Comparison of ENCODE assay signal across 8 cellular contexts in genomic region chr1:26695417-26696190, GRCh38. TPM values are rescaled to one million over a fixed set of nuclear protein-coding genes. Genes with fewer than 3 reads are reported as not detected.
DNase-seq lines count a peak whose midpoint lies in the region; ATAC-seq and TF ChIP-seq lines count a peak whose summit lies in the region.

TSS of gene ARID1A (plus strand) at chr1:26696015. CDS start at chr1:26696404, 389 bp downstream.

- H3K4me3 Mint-ChIP-seq in activated T-cell treated with anti-CD3 and anti-CD28 coated beads, Interleukin-2, amount 50 U/mL, for 24 hours = peak within 1 kb of the TSS; percentile 83

- TF ChIP-seq CTCF in Panc1 (IDR thresholded peaks at IDR 0.05) (0 out of 2 replicates have a peak, but pooled peaks have one; percentile 8), epithelial cell of proximal tubule (conservative IDR thresholded peaks at IDR 0.05; ENCODE audit: low read depth, low read length) (no peak)

- in situ Hi-C loops in Panc1 (cut with HindIII; ENCODE audit: low pct_unique_long_range_greater_than_20kb, low sequenced_read_pairs) = no loop called here

- H3K4me3 ChIP-seq in Panc1 (ENCODE audit: low read depth in 2 of 2, low read length in 2 of 2) (peak within 1 kb of the TSS; percentile 71 to 80), epithelial cell of proximal tubule (ENCODE audit: low read depth, low read length) (peak within 1 kb of the TSS; percentile 66)

- H3K36me3 Mint-ChIP-seq in activated T-cell treated with anti-CD3 and anti-CD28 coated beads, Interleukin-2, amount 50 U/mL, for 24 hours (ENCODE audit: low read depth) = peaks cover 3% of the 10 kb centered on the region

- H3K9me3 Mint-ChIP-seq in activated T-cell treated with anti-CD3 and anti-CD28 coated beads, Interleukin-2, amount 50 U/mL, for 24 hours = no peaks in the 10 kb centered on the region

- CTCF ChIA-PET in Panc1 (lab: Charles Lee) = no interaction called here

- H3K4me1 ChIP-seq in Panc1 (ENCODE audit: control insufficient read depth, insufficient read depth, low read length) = peaks cover 46% of the 10 kb centered on the region

- peak; percentile 45 for ATAC-seq in GM21723 (IDR thresholded peaks at IDR 0.05; ENCODE audit: unreplicated experiment)
- peak; percentile 63 for ATAC-seq in Panc1

- intact Hi-C loops in Panc1 (cut with micrococcal nuclease; ENCODE audit: unreplicated experiment) = loop anchor here (5.0 kb wide), 1 partner anchor 92 kb away; the partner anchor contains the start of gene PIGV

- H3K27ac Mint-ChIP-seq in activated T-cell treated with anti-CD3 and anti-CD28 coated beads, Interleukin-2, amount 50 U/mL, for 24 hours = peak within 1 kb of the TSS; percentile 96

- no peaks in the 10 kb centered on the region for H3K27me3 ChIP-seq in Panc1 (ENCODE audit: control insufficient read depth, insufficient read depth, low read length)

- DNase-seq in DMS 273 treated with DMSO at 0.1 percent for 48 hours (lab: John Stamatoyannopoulos, UW) (peak; percentile 79), KG1 (lab: John Stamatoyannopoulos, UW) (peak; percentile 89), Panc1 (ENCODE audit: low read depth, low spot score) (peak; percentile 71), epithelial cell of proximal tubule (ENCODE audit: low read depth) (peak; percentile 55), mucosa of gallbladder (ENCODE audit: low spot score) (peak; percentile 96)
- peak; percentile 98 for DNase-seq in activated T-cell treated with anti-CD3 and anti-CD28 coated beads, Interleukin-2, amount 50 U/mL, for 24 hours
- DNase-seq in stimulated activated CD8-positive, alpha-beta memory T cell treated with anti-CD3 and anti-CD28 coated beads, Interleukin-4, amount 100 ng/mL, for 1 hour (ENCODE audit: low read depth in 2 of 2, low spot score in 1 of 2) = peak; percentile 90 to 92

- peaks cover 3% of the 10 kb centered on the region for H3K36me3 ChIP-seq in Panc1 (ENCODE audit: control insufficient read depth, insufficient read depth, low read length)

- POLR2A ChIA-PET in Panc1 (lab: Charles Lee) = interaction anchor here (0.6 kb wide), 2 partner anchors 17 to 28 kb away, joined by 4 to 6 read pairs; no protein-coding TSS in a partner anchor

- H3K9me3 ChIP-seq in Panc1 (ENCODE audit: control insufficient read depth, insufficient read depth, low read depth, low read length) = no peaks in the 10 kb centered on the region

- BruUV-seq in Panc1 (replicated peaks; lab: Mats Ljungman, UMichigan) = no TSS peak

- peak within 1 kb of the TSS; percentile 100 for H3K27ac ChIP-seq in Panc1 (ENCODE audit: low read length)

- H3K4me1 Mint-ChIP-seq in activated T-cell treated with anti-CD3 and anti-CD28 coated beads, Interleukin-2, amount 50 U/mL, for 24 hours (ENCODE audit: low read depth) = peaks cover 37% of the 10 kb centered on the region

- no peaks in the 10 kb centered on the region for H3K27me3 Mint-ChIP-seq in activated T-cell treated with anti-CD3 and anti-CD28 coated beads, Interleukin-2, amount 50 U/mL, for 24 hours

RNA-seq across cellular contexts. Expression of gene ARID1A, which starts in this region (rescaled TPM):
- total RNA-seq in Panc1 (2021; ENCODE audit: unreplicated experiment) = 110 TPM
- 130 TPM for polyA plus RNA-seq in Panc1 (2012; ENCODE audit: insufficient read length)
- total RNA-seq in epithelial cell of proximal tubule = 25.2 and 27.1 TPM in 2 replicates
- total RNA-seq in mucosa of gallbladder = 83.6 TPM

Comparison
In these comparisons a context has a peak if more than half of its experiments do, and no peak if none do; other contexts are left out.
1. Peak in every context shown above with its lines: DNase-seq, ATAC-seq, H3K4me3 ChIP-seq and H3K27ac ChIP-seq.